25 cellular contexts compared by ENCODE assay signal in the genomic region with DNA sequence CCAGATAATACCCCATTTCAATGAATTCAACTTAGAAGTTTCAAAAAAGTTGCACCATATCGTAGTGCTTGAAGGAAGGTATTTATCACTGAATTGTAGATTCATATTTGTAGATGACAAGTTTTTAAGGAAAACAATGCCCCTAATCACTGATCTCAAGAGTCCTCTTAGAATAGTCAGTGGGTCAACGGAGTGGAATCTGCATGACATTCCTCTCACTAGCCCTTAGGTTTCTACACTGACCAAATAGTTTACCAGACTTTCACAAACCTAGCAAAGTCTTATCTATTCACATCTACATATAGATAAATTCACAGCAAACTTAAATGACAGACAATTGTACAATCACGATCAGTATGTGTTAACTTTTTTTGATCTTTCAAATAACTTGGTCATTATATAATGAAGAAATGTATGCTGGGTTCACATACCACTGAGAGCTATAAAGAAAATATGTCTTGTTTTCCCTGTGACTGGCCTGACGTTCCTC.
"Had no signal": no experiment of that assay in that cellular context is flagged by ENCODE, and none has a peak within 500 bp of the region (broad histone marks: within the 10 kb centered on the region; RNA-seq: fewer than 3 reads in every experiment).

No MANE protein-coding gene starts in this region.

- H3K27ac ChIP-seq: breast epithelium, epithelial cell of prostate, esophagus squamous epithelium, ovary, stomach, suprapubic skin, tibial nerve had no signal

- H3K27me3 ChIP-seq: breast epithelium, esophagus squamous epithelium, ovary, stomach, suprapubic skin, tibial nerve had no signal

- H3K36me3 ChIP-seq: breast epithelium, esophagus squamous epithelium, ovary, stomach, suprapubic skin, tibial nerve had no signal

- H3K4me3 ChIP-seq: breast epithelium, esophagus squamous epithelium, ovary, stomach, suprapubic skin, tibial nerve had no signal

- H3K9me3 ChIP-seq: ovary, suprapubic skin had no signal

- H3K4me1 ChIP-seq: breast epithelium, esophagus squamous epithelium, suprapubic skin, tibial nerve had no signal

- DNase-seq: activated CD4-positive, alpha-beta T cell treated with anti-CD3 and anti-CD28 coated beads for 1 hour; activated CD4-positive, alpha-beta T cell treated with anti-CD3 and anti-CD28 coated beads, Interleukin-2, amount 50 U/mL, for 1 hour; activated CD8-positive, alpha-beta T cell treated with anti-CD3 and anti-CD28 coated beads for 36 hours; activated gamma-delta T cell treated with Interleukin-2 at 50 U/mL for 16 hours; activated naive CD4-positive, alpha-beta T cell treated with anti-CD3 and anti-CD28 coated beads, Interleukin-2, amount 50 U/mL, for 16 hours; activated T-cell treated with anti-CD3 and anti-CD28 coated beads, Interleukin-2, amount 50 U/mL, for 4 hours; amniotic stem cell; central memory CD4-positive, alpha-beta T cell; endodermal cell; esophagus squamous epithelium; foreskin melanocyte; islet precursor cell; mammary epithelial cell; midbrain; natural killer cell; ovary; stimulated activated CD4-positive, alpha-beta T cell treated with anti-CD3 and anti-CD28 coated beads, Interleukin-15, amount 100 ng/mL, for 24 hours; stimulated activated CD4-positive, alpha-beta T cell treated with anti-CD3 and anti-CD28 coated beads, Interleukin-2, amount 100 ng/mL, for 24 hours; stimulated activated naive B cell treated with anti-CD40 and anti-IgM and Interleukin-4, amounts not matched to agents 10 μg/mL and 1 μg/mL and 100 μg/mL, for 72 hours; stomach; T-helper 17 cell had no signal
